ENCODE assay signal across 27 cellular contexts in the genomic region with DNA sequence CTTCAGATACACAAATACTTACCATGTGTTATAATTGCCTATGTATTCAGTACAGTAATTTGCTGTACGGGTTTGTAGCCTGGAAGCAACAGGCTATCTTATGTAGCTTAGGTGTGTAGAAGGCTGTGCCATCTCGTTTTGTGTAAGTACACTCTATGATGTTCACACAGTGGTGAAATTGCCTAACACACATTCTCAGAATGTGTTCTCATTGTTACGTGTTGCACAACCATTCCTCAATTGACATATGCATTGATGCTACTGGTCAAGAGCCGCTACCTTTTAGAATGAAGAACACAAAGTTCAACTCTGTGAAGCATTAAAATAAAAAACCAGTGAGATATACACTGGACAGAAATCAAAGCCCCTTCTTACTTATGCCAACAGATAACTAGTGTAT. TPM values are rescaled to one million over a fixed set of nuclear protein-coding genes. Genes with fewer than 3 reads are reported as not detected.
A peak's percentile ranks its signal among the peaks of the same experiment; 100 is the strongest.
DNase-seq lines count a peak whose midpoint lies in the region; ATAC-seq, FAIRE-seq and TF ChIP-seq lines count a peak whose summit lies in the region.
"Had no signal": no experiment of that assay in that cellular context is flagged by ENCODE, and none has a peak within 500 bp of the region (broad histone marks: within the 10 kb centered on the region; RNA-seq: fewer than 3 reads in every experiment).

No MANE protein-coding gene starts in this region.

- peaks cover 1 to 2% (median 2%) of the 10 kb centered on the region in 3 donors for H3K27me3 Mint-ChIP-seq in CD14-positive monocyte (ENCODE audit: low read depth in 3 of 3)

- H3K4me1 Mint-ChIP-seq in CD14-positive monocyte, result peaks cover 1% of the 10 kb centered on the region

- FAIRE-seq in D721Med (lab: Jason Lieb, UNC) (peak; percentile 63), GM12891 (lab: Jason Lieb, UNC) (peak; percentile 5)
- FAIRE-seq: A204.1, GM12878, GM19239 had no signal

- TF ChIP-seq CTCF in D721Med (IDR thresholded peaks at IDR 0.05; ENCODE audit: insufficient read depth, missing control alignments) (no peak), fibroblast of pulmonary artery (IDR thresholded peaks at IDR 0.05; ENCODE audit: low read length, missing control alignments) (no peak), CD14-positive monocyte (IDR thresholded peaks at IDR 0.05) (no peak)

- no peak overlapping the region for H3K27ac Mint-ChIP-seq in CD14-positive monocyte
- H3K27ac Mint-ChIP-seq: CD4-positive, alpha-beta T cell; CD8-positive, alpha-beta T cell had no signal

- no peaks in the 10 kb centered on the region for H3K9me3 Mint-ChIP-seq in CD14-positive monocyte
- H3K9me3 Mint-ChIP-seq: CD4-positive, alpha-beta T cell; CD8-positive, alpha-beta T cell had no signal

- H3K36me3 Mint-ChIP-seq in CD14-positive monocyte, result no peaks in the 10 kb centered on the region
- H3K36me3 Mint-ChIP-seq: CD8-positive, alpha-beta T cell had no signal

- intact Hi-C loops in CD14-positive monocyte (cut with micrococcal nuclease), result no loop called here

- TF ChIP-seq POLR2A in GM12891 (IDR thresholded peaks at IDR 0.05; ENCODE audit: low read depth, low read length), result no peak

- H3K4me3 ChIP-seq in fibroblast of pulmonary artery (replicated peaks; ENCODE audit: low read depth, low read length), result no peak overlapping the region
- H3K4me3 ChIP-seq: BLaER1, GM12878 had no signal

- DNase-seq in D721Med (ENCODE audit: insufficient read length, low spot score) (no peak), GM12891 (ENCODE audit: insufficient read length, low spot score) (no peak), amniotic epithelial cell (ENCODE audit: low read depth) (peak; percentile 3), fibroblast of pulmonary artery (ENCODE audit: low read depth) (peak; percentile 43), OCI-M1 (lab: John Stamatoyannopoulos, UW) (no peak), CD14-positive monocyte (ENCODE audit: low spot score) (no peak)
- DNase-seq: 8988T; ACHN; BE2C; C1 segment of cervical spinal cord; Calu3; CD4-positive, alpha-beta T cell; CD8-positive, alpha-beta T cell; DMS 273 treated with DMSO at 0.1 percent for 48 hours; DMS153; DMS53; DMS79; DND-41; EL; GDM1 had no signal

- no peak for ATAC-seq in HG02973 (IDR thresholded peaks at IDR 0.05; ENCODE audit: unreplicated experiment)
- no peak for ATAC-seq in HG03460 (IDR thresholded peaks at IDR 0.05; ENCODE audit: unreplicated experiment)
- ATAC-seq: CD8-positive, alpha-beta T cell; GM12878 had no signal

- H3K4me3 Mint-ChIP-seq in CD14-positive monocyte, result no peak overlapping the region
- H3K4me3 Mint-ChIP-seq: CD4-positive, alpha-beta T cell; CD8-positive, alpha-beta T cell had no signal

TF ChIP-seq in GM12891, 5 proteins besides CTCF, POLR2A, EP300 and RAD21:
- no peak for TF ChIP-seq TAF1 (IDR thresholded peaks at IDR 0.05; ENCODE audit: low read depth, low read length)

RNA-seq across cellular contexts. Expression of a gene that starts 26.7 kb away (rescaled TPM):
- 34.7 TPM for polyA plus RNA-seq in GM12891 (2012; ENCODE audit: low read depth, missing spikeins)
- 1 to 10 TPM; 2.6 to 3.1 TPM for polyA plus RNA-seq in CD14-positive monocyte

RNA-seq across cellular contexts. Expression of a gene that starts 57.4 kb away (rescaled TPM):
- polyA plus RNA-seq in GM12891 (2012; ENCODE audit: low read depth, missing spikeins), result not detected
- polyA plus RNA-seq in CD14-positive monocyte, result not detected
- polyA plus RNA-seq: AG04450 had no signal

Comparison
In these comparisons a context has a peak if more than half of its experiments do, and no peak if none do; other contexts are left out.
1. DNase-seq: peak in amniotic epithelial cell (single experiment) and fibroblast of pulmonary artery (single experiment); none in D721Med (single experiment), GM12891 (single experiment), OCI-M1 (single experiment) and CD14-positive monocyte (single experiment).